ENCODE assay signal across 15 cellular contexts in genomic region chr6:8492536-8493125, GRCh38.
"Had no signal": no experiment of that assay in that cellular context is flagged by ENCODE, and none has a peak within 500 bp of the region (broad histone marks: within the 10 kb centered on the region; RNA-seq: fewer than 3 reads in every experiment).

No MANE protein-coding gene starts in this region.

- H3K4me3 ChIP-seq: left ventricle myocardium inferior, thyroid gland had no signal

- H3K4me1 Mint-ChIP-seq: activated CD4-positive, alpha-beta T cell treated with anti-CD3 and anti-CD28 coated beads for 36 hours; brain; neural crest cell had no signal

- H3K9me3 ChIP-seq: thyroid gland had no signal

- H3K4me1 ChIP-seq: left ventricle myocardium inferior, thyroid gland had no signal

- H3K4me3 Mint-ChIP-seq: activated CD4-positive, alpha-beta T cell treated with anti-CD3 and anti-CD28 coated beads for 36 hours; activated naive CD8-positive, alpha-beta T cell treated with anti-CD3 and anti-CD28 coated beads for 36 hours; activated T-helper 1 cell treated with anti-CD3 and anti-CD28 coated beads, Interleukin-12 subunit alpha, Interleukin-12 subunit beta, Interleukin-2, Interleukin-4 antibody, amounts not matched to agents 30 ng/mL and 10 ng/mL and 1 ng/mL, durations not matched to agents 14 hours and 24 hours and 36 hours; brain; effector memory CD8-positive, alpha-beta T cell; neural crest cell had no signal

- H3K27ac ChIP-seq: left ventricle myocardium inferior, thyroid gland had no signal

- DNase-seq: activated CD4-positive, alpha-beta T cell treated with anti-CD3 and anti-CD28 coated beads for 36 hours; activated CD4-positive, alpha-beta T cell treated with anti-CD3 and anti-CD28 coated beads, Interleukin-2, amount 50 U/mL, for 48 hours; activated naive CD8-positive, alpha-beta T cell treated with anti-CD3 and anti-CD28 coated beads for 36 hours; amniotic stem cell; caudate nucleus; effector memory CD8-positive, alpha-beta T cell; head of caudate nucleus; left ventricle myocardium inferior; retina; stimulated activated naive CD4-positive, alpha-beta T cell treated with Interleukin-2 at 50 U/mL for 16 hours; thyroid gland had no signal

- H3K36me3 ChIP-seq: left ventricle myocardium inferior, thyroid gland had no signal

- ATAC-seq: activated CD4-positive, alpha-beta T cell treated with anti-CD3 and anti-CD28 coated beads for 36 hours; effector memory CD8-positive, alpha-beta T cell had no signal

- H3K27me3 Mint-ChIP-seq: effector memory CD8-positive, alpha-beta T cell had no signal

- H3K27ac Mint-ChIP-seq: activated CD4-positive, alpha-beta T cell treated with anti-CD3 and anti-CD28 coated beads for 36 hours; activated naive CD8-positive, alpha-beta T cell treated with anti-CD3 and anti-CD28 coated beads for 36 hours; activated T-helper 1 cell treated with anti-CD3 and anti-CD28 coated beads, Interleukin-12 subunit alpha, Interleukin-12 subunit beta, Interleukin-2, Interleukin-4 antibody, amounts not matched to agents 30 ng/mL and 10 ng/mL and 1 ng/mL, durations not matched to agents 14 hours and 24 hours and 36 hours; brain; effector memory CD8-positive, alpha-beta T cell had no signal

- H3K27me3 ChIP-seq: thyroid gland had no signal

- H3K9me3 Mint-ChIP-seq: activated T-helper 1 cell treated with anti-CD3 and anti-CD28 coated beads, Interleukin-12 subunit alpha, Interleukin-12 subunit beta, Interleukin-2, Interleukin-4 antibody, amounts not matched to agents 30 ng/mL and 10 ng/mL and 1 ng/mL, durations not matched to agents 14 hours and 24 hours and 36 hours; effector memory CD8-positive, alpha-beta T cell; neural crest cell had no signal

- FAIRE-seq: TTC549 had no signal

- H3K36me3 Mint-ChIP-seq: brain had no signal
